21 cellular contexts compared by ENCODE assay signal in the genomic region with DNA sequence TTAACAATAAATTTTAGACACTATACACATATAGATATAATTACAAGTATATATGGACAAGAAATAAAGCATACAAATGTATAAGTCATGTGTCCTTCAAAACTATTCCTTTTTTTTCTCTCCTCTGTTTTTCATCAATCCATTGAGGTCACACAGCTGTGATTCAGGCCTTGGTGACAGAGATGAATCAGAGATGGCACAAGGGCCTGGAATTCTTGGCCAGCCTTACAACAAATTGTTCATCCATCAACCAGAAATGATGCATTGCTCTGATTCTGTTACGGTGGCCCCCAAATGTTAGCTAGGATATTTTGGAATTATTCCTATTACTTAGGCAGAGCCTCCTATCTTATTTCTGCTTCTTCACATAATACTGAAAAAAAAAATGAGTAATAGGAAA.
DNase-seq lines count a peak whose midpoint lies in the region; ATAC-seq, FAIRE-seq and TF ChIP-seq lines count a peak whose summit lies in the region.
"Had no signal": no experiment of that assay in that cellular context is flagged by ENCODE, and none has a peak within 500 bp of the region (broad histone marks: within the 10 kb centered on the region; RNA-seq: fewer than 3 reads in every experiment).

No MANE protein-coding gene starts in this region.

- H3K27me3 Mint-ChIP-seq in activated naive CD8-positive, alpha-beta T cell treated with anti-CD3 and anti-CD28 coated beads for 36 hours = no peaks in the 10 kb centered on the region
- H3K27me3 Mint-ChIP-seq: type B pancreatic cell had no signal

- H3K9me3 ChIP-seq in tibial nerve = peaks cover 0 to 24% (median 0%) of the 10 kb centered on the region in 4 donors

- POLR2A ChIA-PET in GM10248 (lab: Yijun Ruan, JAX) = no interaction called here

- TF ChIP-seq EP300 in tibial nerve (IDR thresholded peaks at IDR 0.05) = peak in 1 of 2 donors; percentile 67

- no peak overlapping the region for H3K27ac Mint-ChIP-seq in activated naive CD8-positive, alpha-beta T cell treated with anti-CD3 and anti-CD28 coated beads for 36 hours
- H3K27ac Mint-ChIP-seq: CD14-positive monocyte, type B pancreatic cell had no signal

- CTCF ChIA-PET in GM10248 (lab: Yijun Ruan, JAX) = no interaction called here

- DNase-seq in RCC 7860 (ENCODE audit: low spot score) = peak; percentile 47
- DNase-seq in fibroblast of mammary gland (ENCODE audit: low read depth) = peak; percentile 95
- DNase-seq in myocyte (ENCODE audit: low read depth) = peak; percentile 90
- no peak for DNase-seq in tibial nerve (ENCODE audit: low spot score in 2 of 2)
- DNase-seq in GM10248 (ENCODE audit: extremely low spot score) = no peak
- no peak for DNase-seq in activated naive CD8-positive, alpha-beta T cell treated with anti-CD3 and anti-CD28 coated beads for 36 hours
- DNase-seq: activated T-cell treated with anti-CD3 and anti-CD28 coated beads, Interleukin-2, amount 50 U/mL, for 4 hours; amniotic stem cell; DND-41; MM.1S; NCI-H2029 treated with DMSO at 0.1 percent for 48 hours; NCI-H82; RPMI8226 had no signal

- TF ChIP-seq POLR2A in tibial nerve (IDR thresholded peaks at IDR 0.05) = no peak

- peaks cover 29% of the 10 kb centered on the region for H3K9me3 Mint-ChIP-seq in activated naive CD8-positive, alpha-beta T cell treated with anti-CD3 and anti-CD28 coated beads for 36 hours

- peaks cover 3% of the 10 kb centered on the region for H3K36me3 Mint-ChIP-seq in activated naive CD8-positive, alpha-beta T cell treated with anti-CD3 and anti-CD28 coated beads for 36 hours
- H3K36me3 Mint-ChIP-seq: CD14-positive monocyte had no signal

- H3K27ac ChIP-seq in tibial nerve = peak overlapping the region in 3 of 4 donors; percentile 32 to 88 (median 87)

- no peaks in the 10 kb centered on the region for H3K36me3 ChIP-seq in tibial nerve

- 35 to 37% methylated on average over 1 of the region's 1 CpG for WGBS in tibial nerve, 2 donors

- no peak overlapping the region for H3K4me3 ChIP-seq in fibroblast of mammary gland (ENCODE audit: control insufficient read depth, low read depth, low read length)
- H3K4me3 ChIP-seq in tibial nerve = no peak overlapping the region
- H3K4me3 ChIP-seq: GM12878 had no signal

- H3K4me1 ChIP-seq in tibial nerve = peaks cover 0 to 23% (median 9%) of the 10 kb centered on the region in 4 donors

- peak; percentile 85 for FAIRE-seq in RCC 7860 (lab: Jason Lieb, UNC)
- FAIRE-seq: frontal cortex, GM12878, HTR-8/SVneo, islet of Langerhans had no signal

- ATAC-seq in GM19395 (IDR thresholded peaks at IDR 0.05; ENCODE audit: unreplicated experiment) = no peak
- no peak for ATAC-seq in GM21526 (IDR thresholded peaks at IDR 0.05; ENCODE audit: low FRiP score, unreplicated experiment)
- ATAC-seq: activated T-cell treated with anti-CD3 and anti-CD28 coated beads, Interleukin-2, amount 50 U/mL, for 4 hours; GM12878 had no signal

- H3K4me3 Mint-ChIP-seq in activated naive CD8-positive, alpha-beta T cell treated with anti-CD3 and anti-CD28 coated beads for 36 hours = no peak overlapping the region
- H3K4me3 Mint-ChIP-seq: activated T-cell treated with anti-CD3 and anti-CD28 coated beads, Interleukin-2, amount 50 U/mL, for 4 hours; CD14-positive monocyte; type B pancreatic cell had no signal

- no peaks in the 10 kb centered on the region for H3K4me1 Mint-ChIP-seq in activated naive CD8-positive, alpha-beta T cell treated with anti-CD3 and anti-CD28 coated beads for 36 hours
- H3K4me1 Mint-ChIP-seq: CD14-positive monocyte had no signal

- TF ChIP-seq CTCF in fibroblast of mammary gland (conservative IDR thresholded peaks at IDR 0.05; ENCODE audit: control insufficient read depth, insufficient read depth, low read depth, low read length) (no peak), tibial nerve (IDR thresholded peaks at IDR 0.05) (no peak), GM10248 (IDR thresholded peaks at IDR 0.05; ENCODE audit: control extremely low read depth, extremely low read depth, low read depth, missing control alignments) (no peak)

- no peaks in the 10 kb centered on the region for H3K27me3 ChIP-seq in tibial nerve

Comparison
In these comparisons a context has a peak if more than half of its experiments do, and no peak if none do; other contexts are left out.
1. DNase-seq: peak in RCC 7860 (single experiment), fibroblast of mammary gland (single experiment) and myocyte (single experiment); none in tibial nerve (0 of 2), GM10248 (single experiment) and activated naive CD8-positive, alpha-beta T cell treated with anti-CD3 and anti-CD28 coated beads for 36 hours (single experiment).